In genomic region chrX:12956704-12957541, GRCh38 we compare ENCODE assay signal across 9 cellular contexts. TPM values are rescaled to one million over a fixed set of nuclear protein-coding genes. Genes with fewer than 3 reads are reported as not detected.
DNase-seq lines count a peak whose midpoint lies in the region; ATAC-seq, FAIRE-seq and TF ChIP-seq lines count a peak whose summit lies in the region.
"Had no signal": no experiment of that assay in that cellular context is flagged by ENCODE, and none has a peak within 500 bp of the region (broad histone marks: within the 10 kb centered on the region; RNA-seq: fewer than 3 reads in every experiment).

No MANE protein-coding gene starts in this region.

- H3K9ac ChIP-seq in BLaER1: peak overlapping the region; percentile 81

- intact Hi-C loops in right lobe of liver (cut with DNase I): loop anchor here in 1 of 2 donors (10.0 kb wide), 1 partner anchor 518 kb away; no protein-coding TSS in a partner anchor
- intact Hi-C loops in upper lobe of right lung (cut with DNase I): loop anchor here (10.0 kb wide), 1 partner anchor 528 kb away; no protein-coding TSS in a partner anchor

- peak; percentile 100 for FAIRE-seq in GM19239 (lab: Jason Lieb, UNC)

- H3K4me1 ChIP-seq in BLaER1 (peaks cover 73% of the 10 kb centered on the region), right lobe of liver (peaks cover 0 to 14% (median 0%) of the 10 kb centered on the region in 4 donors), upper lobe of right lung (peaks cover 16% of the 10 kb centered on the region), HAP-1 (peaks cover 8% of the 10 kb centered on the region)

- peak overlapping the region; percentile 60 for H3K4me3 ChIP-seq in BLaER1
- H3K4me3 ChIP-seq in astrocyte of the spinal cord (ENCODE audit: low read depth, low read length): no peak overlapping the region
- H3K4me3 ChIP-seq in right lobe of liver: peak overlapping the region in 1 of 3 donors; percentile 3
- H3K4me3 ChIP-seq in upper lobe of right lung: peak overlapping the region; percentile 30
- H3K4me3 ChIP-seq in HAP-1: no peak overlapping the region

- H3K36me3 ChIP-seq in BLaER1: no peaks in the 10 kb centered on the region
- H3K36me3 ChIP-seq in right lobe of liver: no peaks in the 10 kb centered on the region
- no peaks in the 10 kb centered on the region for H3K36me3 ChIP-seq in upper lobe of right lung
- H3K36me3 ChIP-seq in HAP-1 (replicated peaks): no peaks in the 10 kb centered on the region

- DNase-seq in GM19239 (ENCODE audit: insufficient read length, low spot score): no peak
- DNase-seq in astrocyte of the spinal cord (ENCODE audit: low read depth, low spot score): peak; percentile 74
- DNase-seq in right lobe of liver: no peak
- no peak for DNase-seq in upper lobe of right lung
- DNase-seq in HAP-1 (ENCODE audit: low spot score in 2 of 2): no peak

- peaks cover 5% of the 10 kb centered on the region for H3K9me3 ChIP-seq in BLaER1
- H3K9me3 ChIP-seq in right lobe of liver: no peaks in the 10 kb centered on the region
- H3K9me3 ChIP-seq in upper lobe of right lung: no peaks in the 10 kb centered on the region
- H3K9me3 ChIP-seq in HAP-1: no peaks in the 10 kb centered on the region

- ATAC-seq in HG03139 (IDR thresholded peaks at IDR 0.05; ENCODE audit: unreplicated experiment) (peak; percentile 57), right lobe of liver (peak; percentile 57 to 71 (median 70)), upper lobe of right lung (peak; percentile 86)

- no peak for TF ChIP-seq CTCF in astrocyte of the spinal cord (IDR thresholded peaks at IDR 0.05; ENCODE audit: low read depth, low read length)
- TF ChIP-seq CTCF in right lobe of liver (IDR thresholded peaks at IDR 0.05): no peak
- no peak for TF ChIP-seq CTCF in upper lobe of right lung (IDR thresholded peaks at IDR 0.05)

- TF ChIP-seq POLR2A in Raji (IDR thresholded peaks at IDR 0.05; ENCODE audit: insufficient read depth, low read depth, low read length) (peak; percentile 49; the same call in 1 of the 2 replicates), right lobe of liver (IDR thresholded peaks at IDR 0.05) (no peak)

- H3K27ac ChIP-seq in BLaER1: peak overlapping the region; percentile 93
- peak overlapping the region; percentile 52 to 63 (median 62) for H3K27ac ChIP-seq in right lobe of liver
- peak overlapping the region; percentile 86 for H3K27ac ChIP-seq in upper lobe of right lung

- 62% methylated on average over 8 of the region's 9 CpGs for WGBS in right lobe of liver (ENCODE audit: insufficient coverage, low coverage, low lambda C conversion rate, missing lambda C conversion rate)

- H3K27me3 ChIP-seq in BLaER1 (no peaks in the 10 kb centered on the region), right lobe of liver (no peaks in the 10 kb centered on the region), upper lobe of right lung (no peaks in the 10 kb centered on the region), HAP-1 (ENCODE audit: low read depth) (no peaks in the 10 kb centered on the region)

- H3K4me2 ChIP-seq in BLaER1: peak overlapping the region; percentile 92

- peaks cover 7% of the 10 kb centered on the region; the same call in 1 of the 2 replicates for H4K20me1 ChIP-seq in BLaER1

- in situ Hi-C loops in astrocyte of the spinal cord (cut with HindIII; ENCODE audit: low sequenced_read_pairs): no loop called here
- in situ Hi-C loops in HAP-1 (cut with MboI; ENCODE audit: low sequenced_read_pairs): loop anchor here (25.0 kb wide), 1 partner anchor 1080 kb away; the partner anchor contains the start of gene GEMIN8

RNA-seq across cellular contexts. Expression of gene TMSB4X, which starts 18.0 kb away (rescaled TPM):
- total RNA-seq in right lobe of liver: 1,000 to 10,000 TPM in 1 of 6 experiments, 100 to 1,000 TPM in 5; 348 to 1,121 (median 708) TPM
- 4,663 TPM for total RNA-seq in upper lobe of right lung

RNA-seq across cellular contexts. Expression of gene TLR8, which starts 50.5 kb away (rescaled TPM):
- total RNA-seq in right lobe of liver (1 to 10 TPM in 4 of 6 experiments, under 1 TPM in 2; 0.37 to 2.2 (median 1.4) TPM), upper lobe of right lung (17.8 TPM)
- total RNA-seq: lung microvascular endothelial cell had no signal

Comparison
In these comparisons a context has a peak if more than half of its experiments do, and no peak if none do; other contexts are left out.
1. H3K4me3 ChIP-seq: peak in BLaER1 (single experiment) and upper lobe of right lung (single experiment); none in astrocyte of the spinal cord (single experiment) and HAP-1 (single experiment).
2. Peak in every context shown above with its lines, with median percentiles within 50 percentile points of each other: H3K27ac ChIP-seq and ATAC-seq.